In genomic region chr7:74569501-74570075, GRCh38 we compare ENCODE assay signal across 12 cellular contexts.
DNase-seq lines count a peak whose midpoint lies in the region; ATAC-seq, FAIRE-seq and TF ChIP-seq lines count a peak whose summit lies in the region.
"Had no signal": no experiment of that assay in that cellular context is flagged by ENCODE, and none has a peak within 500 bp of the region (broad histone marks: within the 10 kb centered on the region; RNA-seq: fewer than 3 reads in every experiment).

No MANE protein-coding gene starts in this region.

- H3K4me1 Mint-ChIP-seq in GM23338 = peaks cover 8% of the 10 kb centered on the region
- H3K4me1 Mint-ChIP-seq in T-helper 1 cell treated with Interleukin-12 subunit alpha and Interleukin-12 subunit beta and Interleukin-4 antibody, amounts not matched to agents 30 μg/mL and 1 μg/mL, for 36 hours (ENCODE audit: low read depth) = peaks cover 7% of the 10 kb centered on the region
- peaks cover 9% of the 10 kb centered on the region for H3K4me1 Mint-ChIP-seq in activated naive CD8-positive, alpha-beta T cell treated with anti-CD3 and anti-CD28 coated beads, Interleukin-2, amount 50 U/mL, for 24 hours
- H3K4me1 Mint-ChIP-seq in progenitor cell of endocrine pancreas (ENCODE audit: low read depth) = peaks cover 3% of the 10 kb centered on the region

- H3K27me3 ChIP-seq in GM23338 (ENCODE audit: insufficient read depth) = no peaks in the 10 kb centered on the region
- no peaks in the 10 kb centered on the region for H3K27me3 ChIP-seq in testis

- 0 out of 2 replicates have a peak overlapping the region, but pooled peaks have one; percentile 17 for H3K27ac ChIP-seq in GM23338 (ENCODE audit: low read depth)
- no peak overlapping the region for H3K27ac ChIP-seq in testis
- H3K27ac ChIP-seq: KMS-11 had no signal

- no peaks in the 10 kb centered on the region for H3K9me3 ChIP-seq in testis

- no peak overlapping the region for H2AFZ ChIP-seq in GM23338

- TF ChIP-seq CTCF in GM23338 (conservative IDR thresholded peaks at IDR 0.05; ENCODE audit: low read depth in 2 of 2) (no peak), progenitor cell of endocrine pancreas (IDR thresholded peaks at IDR 0.05; ENCODE audit: unreplicated experiment) (no peak), testis (IDR thresholded peaks at IDR 0.05) (no peak), D721Med (IDR thresholded peaks at IDR 0.05; ENCODE audit: insufficient read depth, missing control alignments) (no peak)

- FAIRE-seq in D721Med (lab: Jason Lieb, UNC) = no peak
- FAIRE-seq: astrocyte had no signal

- intact Hi-C loops in testis (cut with DNase I; ENCODE audit: low total_unique reads) = loop anchor here (10.0 kb wide), 1 partner anchor 155 kb away; no protein-coding TSS in a partner anchor

- WGBS in testis, 2 donors = 88 to 94% methylated on average over 14 of the region's 14 CpGs

- H3K79me2 ChIP-seq in GM23338 (replicated peaks; ENCODE audit: insufficient read depth) = no peaks in the 10 kb centered on the region

- H3K27ac Mint-ChIP-seq in GM23338 (peak overlapping the region; percentile 73), progenitor cell of endocrine pancreas (peak overlapping the region; percentile 71)
- peak overlapping the region; percentile 59 for H3K27ac Mint-ChIP-seq in T-helper 1 cell treated with Interleukin-12 subunit alpha and Interleukin-12 subunit beta and Interleukin-4 antibody, amounts not matched to agents 30 μg/mL and 1 μg/mL, for 36 hours
- peak overlapping the region; percentile 72 for H3K27ac Mint-ChIP-seq in activated naive CD8-positive, alpha-beta T cell treated with anti-CD3 and anti-CD28 coated beads, Interleukin-2, amount 50 U/mL, for 24 hours

- no peak overlapping the region for H3K4me3 ChIP-seq in GM23338
- no peak overlapping the region for H3K4me3 ChIP-seq in testis

- no peaks in the 10 kb centered on the region for H3K36me3 ChIP-seq in GM23338 (ENCODE audit: insufficient read depth)
- no peaks in the 10 kb centered on the region for H3K36me3 ChIP-seq in testis (ENCODE audit: low read depth, missing control alignments)

- H4K20me1 ChIP-seq in GM23338 (replicated peaks; ENCODE audit: insufficient read depth) = no peaks in the 10 kb centered on the region

- peaks cover 12% of the 10 kb centered on the region for H3K27me3 Mint-ChIP-seq in GM23338 (ENCODE audit: insufficient read depth, low read depth, poor library complexity)
- H3K27me3 Mint-ChIP-seq in T-helper 1 cell treated with Interleukin-12 subunit alpha and Interleukin-12 subunit beta and Interleukin-4 antibody, amounts not matched to agents 30 μg/mL and 1 μg/mL, for 36 hours (ENCODE audit: low read depth) = no peaks in the 10 kb centered on the region
- no peaks in the 10 kb centered on the region for H3K27me3 Mint-ChIP-seq in activated naive CD8-positive, alpha-beta T cell treated with anti-CD3 and anti-CD28 coated beads, Interleukin-2, amount 50 U/mL, for 24 hours
- H3K27me3 Mint-ChIP-seq in progenitor cell of endocrine pancreas = no peaks in the 10 kb centered on the region

- ATAC-seq in GM23338 (no peak), HG02938 (IDR thresholded peaks at IDR 0.05; ENCODE audit: unreplicated experiment) (no peak)
- ATAC-seq in activated naive CD8-positive, alpha-beta T cell treated with anti-CD3 and anti-CD28 coated beads, Interleukin-2, amount 50 U/mL, for 24 hours = peak; percentile 26
- ATAC-seq: HCT116 had no signal

- no peak overlapping the region for H3K4me2 ChIP-seq in GM23338
- H3K4me2 ChIP-seq: KMS-11 had no signal

- H3K9me3 Mint-ChIP-seq in GM23338 = no peaks in the 10 kb centered on the region
- no peaks in the 10 kb centered on the region for H3K9me3 Mint-ChIP-seq in T-helper 1 cell treated with Interleukin-12 subunit alpha and Interleukin-12 subunit beta and Interleukin-4 antibody, amounts not matched to agents 30 μg/mL and 1 μg/mL, for 36 hours
- H3K9me3 Mint-ChIP-seq in activated naive CD8-positive, alpha-beta T cell treated with anti-CD3 and anti-CD28 coated beads, Interleukin-2, amount 50 U/mL, for 24 hours = no peaks in the 10 kb centered on the region
- H3K9me3 Mint-ChIP-seq in progenitor cell of endocrine pancreas (ENCODE audit: low read depth) = no peaks in the 10 kb centered on the region

- H3K4me3 Mint-ChIP-seq in GM23338 = no peak overlapping the region
- H3K4me3 Mint-ChIP-seq in T-helper 1 cell treated with Interleukin-12 subunit alpha and Interleukin-12 subunit beta and Interleukin-4 antibody, amounts not matched to agents 30 μg/mL and 1 μg/mL, for 36 hours = no peak overlapping the region
- no peak overlapping the region for H3K4me3 Mint-ChIP-seq in activated naive CD8-positive, alpha-beta T cell treated with anti-CD3 and anti-CD28 coated beads, Interleukin-2, amount 50 U/mL, for 24 hours
- H3K4me3 Mint-ChIP-seq in progenitor cell of endocrine pancreas (ENCODE audit: low read depth) = no peak overlapping the region

- TF ChIP-seq POLR2A in testis (IDR thresholded peaks at IDR 0.05) = no peak

- DNase-seq in GM23338 (ENCODE audit: low spot score) = no peak
- no peak for DNase-seq in activated naive CD8-positive, alpha-beta T cell treated with anti-CD3 and anti-CD28 coated beads, Interleukin-2, amount 50 U/mL, for 24 hours
- DNase-seq in progenitor cell of endocrine pancreas (ENCODE audit: low spot score, unreplicated experiment) = no peak
- no peak for DNase-seq in testis
- DNase-seq in NK-92 treated with Interleukin-12 subunit alpha and Interleukin-12 subunit beta, amount 100 ng/mL, for 24 hours (lab: John Stamatoyannopoulos, UW) = no peak
- DNase-seq in D721Med (ENCODE audit: insufficient read length, low spot score) = no peak
- DNase-seq: NCI-H2171 treated with DMSO at 0.1 percent for 48 hours had no signal

- H3F3A ChIP-seq in GM23338 (replicated peaks; ENCODE audit: low read depth) = no peaks in the 10 kb centered on the region

- no peaks in the 10 kb centered on the region for H3K9me2 ChIP-seq in GM23338 (ENCODE audit: insufficient read depth)

- H3K4me1 ChIP-seq in GM23338 (ENCODE audit: insufficient read depth) = no peaks in the 10 kb centered on the region
- no peaks in the 10 kb centered on the region for H3K4me1 ChIP-seq in testis

- H3K36me3 Mint-ChIP-seq in GM23338 (ENCODE audit: low read depth) (peaks cover 7% of the 10 kb centered on the region; the same call in 2 of the 3 replicates), progenitor cell of endocrine pancreas (ENCODE audit: insufficient read depth) (peaks cover 21% of the 10 kb centered on the region)
- no peaks in the 10 kb centered on the region for H3K36me3 Mint-ChIP-seq in T-helper 1 cell treated with Interleukin-12 subunit alpha and Interleukin-12 subunit beta and Interleukin-4 antibody, amounts not matched to agents 30 μg/mL and 1 μg/mL, for 36 hours (ENCODE audit: low read depth)
- no peaks in the 10 kb centered on the region for H3K36me3 Mint-ChIP-seq in activated naive CD8-positive, alpha-beta T cell treated with anti-CD3 and anti-CD28 coated beads, Interleukin-2, amount 50 U/mL, for 24 hours (ENCODE audit: low read depth)

TF ChIP-seq in GM23338, 12 proteins besides CTCF, POLR2A, EP300 and RAD21:
- TF ChIP-seq POLR2AphosphoS5 (IDR thresholded peaks at IDR 0.05; ENCODE audit: low read depth) (no peak), ETS1 (IDR thresholded peaks at IDR 0.05) (no peak), STAT1 (IDR thresholded peaks at IDR 0.05; ENCODE audit: unreplicated experiment) (no peak)
